Comparison of ENCODE assay signal across 1 cellular context in genomic region chr22:39234157-39234793, GRCh38.
TF ChIP-seq lines count a peak whose summit lies in the region.

No MANE protein-coding gene starts in this region.

TF ChIP-seq in H1, 55 proteins besides CTCF, POLR2A, EP300 and RAD21:
- TF ChIP-seq ATF2 (IDR thresholded peaks at IDR 0.05; ENCODE audit: low read length) (no peak), SIX5 (IDR thresholded peaks at IDR 0.05; ENCODE audit: low read depth, low read length) (no peak), TEAD4 (IDR thresholded peaks at IDR 0.05; ENCODE audit: low read depth, low read length) (0 out of 2 replicates have a peak, but pooled peaks have one; percentile 38), CEBPB (IDR thresholded peaks at IDR 0.05; ENCODE audit: low read depth, low read length) (no peak), RXRA (IDR thresholded peaks at IDR 0.05; ENCODE audit: insufficient read depth, low read depth, low read length) (no peak), HDAC2 (IDR thresholded peaks at IDR 0.05; ENCODE audit: borderline replicate concordance in 1 of 2, low read depth in 2 of 2, low read length in 2 of 2) (no peak), RNF2 (IDR thresholded peaks at IDR 0.05; ENCODE audit: borderline replicate concordance, low read depth, low read length, missing control alignments, poor library complexity, severe bottlenecking) (no peak)
